ENCODE assay signal across 35 cellular contexts in genomic region chr7:144148224-144148827, GRCh38. TPM values are rescaled to one million over a fixed set of nuclear protein-coding genes. Genes with fewer than 3 reads are reported as not detected.
"Had no signal": no experiment of that assay in that cellular context is flagged by ENCODE, and none has a peak within 500 bp of the region (broad histone marks: within the 10 kb centered on the region; RNA-seq: fewer than 3 reads in every experiment).

No MANE protein-coding gene starts in this region.

- H3K4me1 ChIP-seq: colonic mucosa, esophagus squamous epithelium, gastrocnemius medialis, heart right ventricle, left lung, lower lobe of right lung had no signal

- H3K36me3 ChIP-seq: colonic mucosa, esophagus squamous epithelium, gastrocnemius medialis, heart right ventricle, left lung, lower lobe of right lung had no signal

- DNase-seq: colonic mucosa; cortex of kidney; effector CD8-positive, alpha-beta T cell; effector memory CD8-positive, alpha-beta T cell; endodermal cell; erythroblast; esophagus squamous epithelium; foreskin fibroblast; foreskin melanocyte; gastrocnemius medialis; glutamatergic neuron; head of caudate nucleus; heart right ventricle; hippocampal formation; left cardiac atrium; left lung; left ventricle myocardium superior; lower lobe of right lung; mesenchymal stem cell; mucosa of descending colon; naive B cell had no signal

- H3K27me3 Mint-ChIP-seq: dendritic cell treated with granulocyte-macrophage colony-stimulating factor and Interleukin-4, amounts not matched to agents 40 ng/mL and 50 ng/mL, for 4 days had no signal

- H3K27ac Mint-ChIP-seq: dendritic cell treated with granulocyte-macrophage colony-stimulating factor and Interleukin-4, amounts not matched to agents 40 ng/mL and 50 ng/mL, for 4 days; effector memory CD8-positive, alpha-beta T cell; endodermal cell; mesothelial cell of epicardium; naive B cell had no signal

- H3K4me3 ChIP-seq: colonic mucosa, esophagus squamous epithelium, gastrocnemius medialis, heart right ventricle, left lung, lower lobe of right lung, mucosa of descending colon had no signal

- H3K27ac ChIP-seq: colonic mucosa, epithelial cell of prostate, esophagus squamous epithelium, gastrocnemius medialis, heart right ventricle, left lung, lower lobe of right lung had no signal

- ATAC-seq: effector memory CD8-positive, alpha-beta T cell; esophagus mucosa; gastrocnemius medialis; heart right ventricle; left cardiac atrium; left lung; left ventricle myocardium superior; lower lobe of right lung; mucosa of descending colon had no signal

- H3K9me3 ChIP-seq: colonic mucosa, gastrocnemius medialis had no signal

- H3K4me3 Mint-ChIP-seq: dendritic cell treated with granulocyte-macrophage colony-stimulating factor and Interleukin-4, amounts not matched to agents 40 ng/mL and 50 ng/mL, for 4 days; effector memory CD8-positive, alpha-beta T cell; endodermal cell; mesothelial cell of epicardium; naive B cell had no signal

- H3K27me3 ChIP-seq: colonic mucosa, esophagus squamous epithelium, gastrocnemius medialis, left lung had no signal

- FAIRE-seq: endometrium, islet of Langerhans, keratinocyte had no signal

- H3K36me3 Mint-ChIP-seq: mesothelial cell of epicardium had no signal

- H3K4me1 Mint-ChIP-seq: endodermal cell, mesothelial cell of epicardium, naive B cell had no signal

RNA-seq across cellular contexts. Expression of gene OR2A14, which starts 25.4 kb away (rescaled TPM):
- total RNA-seq: colonic mucosa, dermis microvascular lymphatic vessel endothelial cell, endodermal cell, esophagus mucosa, esophagus squamous epithelium, gastrocnemius medialis, glomerular endothelial cell, heart right ventricle, kidney epithelial cell, left cardiac atrium, left lung, left ventricle myocardium superior, lower leg skin, lower lobe of right lung, lung microvascular endothelial cell, mesenteric fat pad, mesothelial cell of epicardium, mucosa of descending colon, myocyte had no signal
- polyA plus RNA-seq: heart right ventricle, keratinocyte had no signal

RNA-seq across cellular contexts. Expression of gene CTAGE4, which starts 34.9 kb away (rescaled TPM):
- total RNA-seq: dermis microvascular lymphatic vessel endothelial cell, gastrocnemius medialis, glomerular endothelial cell, lung microvascular endothelial cell, myocyte had no signal

RNA-seq across cellular contexts. Expression of gene OR2A2, which starts 38.9 kb away (rescaled TPM):
- total RNA-seq: colonic mucosa, dermis microvascular lymphatic vessel endothelial cell, endodermal cell, esophagus mucosa, esophagus squamous epithelium, gastrocnemius medialis, glomerular endothelial cell, heart right ventricle, kidney epithelial cell, left cardiac atrium, left lung, left ventricle myocardium superior, lower leg skin, lower lobe of right lung, lung microvascular endothelial cell, mesenteric fat pad, mesothelial cell of epicardium, mucosa of descending colon, myocyte had no signal
- polyA plus RNA-seq: heart right ventricle, keratinocyte had no signal

RNA-seq across cellular contexts. Expression of gene ARHGEF35, which starts 47.3 kb away (rescaled TPM):
- total RNA-seq: glomerular endothelial cell, lung microvascular endothelial cell had no signal
